Comparison of ENCODE assay signal across 1 cellular context in genomic region chr11:105960252-105961245, GRCh38.
TF ChIP-seq lines count a peak whose summit lies in the region.

No MANE protein-coding gene starts in this region.

TF ChIP-seq in K562, 482 proteins besides CTCF, POLR2A, EP300 and RAD21 (continued from another document):
- TF ChIP-seq BCLAF1 (IDR thresholded peaks at IDR 0.05; ENCODE audit: borderline replicate concordance in 1 of 2, control insufficient read depth in 1 of 2, low read depth in 2 of 2, low read length in 1 of 2), result no peak
- TF ChIP-seq ZBTB43 (CRISPR knock-in tag; IDR thresholded peaks at IDR 0.05), result no peak
- TF ChIP-seq BCL6 (CRISPR knock-in tag; IDR thresholded peaks at IDR 0.05), result no peak
- no peak for TF ChIP-seq BRD9 (IDR thresholded peaks at IDR 0.05; ENCODE audit: low read depth, partially characterized antibody)
- no peak for TF ChIP-seq WHSC1 (IDR thresholded peaks at IDR 0.05; ENCODE audit: low read length)
- no peak for TF ChIP-seq MITF (IDR thresholded peaks at IDR 0.05)
- TF ChIP-seq PCBP1 (IDR thresholded peaks at IDR 0.05; ENCODE audit: low read depth, low read length, poor library complexity, severe bottlenecking), result no peak
- no peak for TF ChIP-seq PKNOX1 (IDR thresholded peaks at IDR 0.05)
- no peak for TF ChIP-seq CGGBP1 (CRISPR knock-in tag; IDR thresholded peaks at IDR 0.05)
- TF ChIP-seq TFAP4 (CRISPR knock-in tag; IDR thresholded peaks at IDR 0.05; ENCODE audit: borderline replicate concordance), result peak; percentile 81; the same call in 1 of the 2 replicates
- no peak for TF ChIP-seq NFIC (IDR thresholded peaks at IDR 0.05)
- TF ChIP-seq RBFOX2 (IDR thresholded peaks at IDR 0.05; ENCODE audit: low read depth, low read length), result 0 out of 2 replicates have a peak, but pooled peaks have one; percentile 22
- peak; percentile 29; the same call in 1 of the 2 replicates for TF ChIP-seq LEF1 (IDR thresholded peaks at IDR 0.05)
- TF ChIP-seq TRIM25 (IDR thresholded peaks at IDR 0.05; ENCODE audit: borderline replicate concordance), result no peak
- no peak for TF ChIP-seq ATF1 (CRISPR knock-in tag; IDR thresholded peaks at IDR 0.05)
- peak; percentile 45 for TF ChIP-seq ATF1 (tag; IDR thresholded peaks at IDR 0.05)
- TF ChIP-seq YY1 (IDR thresholded peaks at IDR 0.05; ENCODE audit: borderline replicate concordance in 1 of 3, control insufficient read depth in 1 of 3, extremely low read depth in 1 of 3, insufficient read depth in 3 of 3, insufficient read length in 1 of 3, insufficient replicate concordance in 2 of 3, low read depth in 1 of 3, low read length in 2 of 3), result peak in 1 of 3 experiments; percentile 72
- TF ChIP-seq L3MBTL2 (IDR thresholded peaks at IDR 0.05), result peak; percentile 16; the same call in 1 of the 2 replicates
- no peak for TF ChIP-seq MYNN (IDR thresholded peaks at IDR 0.05)
- no peak for TF ChIP-seq MYNN (CRISPR knock-in tag; IDR thresholded peaks at IDR 0.05)
- TF ChIP-seq XRCC3 (IDR thresholded peaks at IDR 0.05), result no peak
- TF ChIP-seq CHCHD3 (CRISPR knock-in tag; IDR thresholded peaks at IDR 0.05), result no peak
- TF ChIP-seq SMAD3 (CRISPR knock-in tag; conservative IDR thresholded peaks at IDR 0.05), result no peak
- no peak for TF ChIP-seq SIN3B (IDR thresholded peaks at IDR 0.05; ENCODE audit: low read depth)
- no peak for TF ChIP-seq ZC3H11A (IDR thresholded peaks at IDR 0.05; ENCODE audit: low read depth, low read length)
- TF ChIP-seq SOX6 (IDR thresholded peaks at IDR 0.05), result no peak
- TF ChIP-seq ZNF253 (CRISPR knock-in tag; conservative IDR thresholded peaks at IDR 0.05), result no peak
- TF ChIP-seq ETV6 (IDR thresholded peaks at IDR 0.05; ENCODE audit: borderline replicate concordance in 1 of 2, low read depth in 2 of 2, low read length in 1 of 2), result no peak
- TF ChIP-seq ETV6 (CRISPR knock-in tag; IDR thresholded peaks at IDR 0.05; ENCODE audit: borderline replicate concordance), result no peak
- TF ChIP-seq U2AF1 (optimal IDR thresholded peaks at IDR 0.05; ENCODE audit: low read depth, low read length), result no peak
